8 cellular contexts compared by ENCODE assay signal in genomic region chr20:20051767-20052073, GRCh38. TPM values are rescaled to one million over a fixed set of nuclear protein-coding genes. Genes with fewer than 3 reads are reported as not detected.
DNase-seq lines count a peak whose midpoint lies in the region; ATAC-seq and TF ChIP-seq lines count a peak whose summit lies in the region.

No MANE protein-coding gene starts in this region.

- H3K4me1 ChIP-seq in BE2C, result no peaks in the 10 kb centered on the region
- H3K4me1 ChIP-seq in left lung, result peaks cover 8 to 20% of the 10 kb centered on the region in 2 donors
- peaks cover 3 to 17% (median 8%) of the 10 kb centered on the region in 4 donors for H3K4me1 ChIP-seq in transverse colon

- H3K27ac ChIP-seq in left lung, result peak overlapping the region; percentile 85 to 94
- H3K27ac ChIP-seq in transverse colon, result peak overlapping the region; percentile 85 to 94 (median 92)

- 0 to 2% methylated on average over 5 to 13 of the region's 13 CpGs for WGBS in transverse colon (ENCODE audit: low coverage in 1 of 2), 2 donors

- H3K9me3 Mint-ChIP-seq in HFFc6, result no peaks in the 10 kb centered on the region
- H3K9me3 Mint-ChIP-seq in activated naive CD8-positive, alpha-beta T cell treated with anti-CD3 and anti-CD28 coated beads, Interleukin-2, amount 10 ng/mL, durations not matched to agents 7 days and 5 days, result no peaks in the 10 kb centered on the region

- POLR2A ChIA-PET in activated naive CD8-positive, alpha-beta T cell treated with anti-CD3 and anti-CD28 coated beads, Interleukin-2, amount 10 ng/mL, durations not matched to agents 7 days and 5 days (lab: Charles Lee), result interaction anchor here (0.9 to 2.4 kb wide), 5 partner anchors 26 to 1914 kb away, joined by 3 to 37 read pairs (median 4); partner anchors contain the start of genes KAT14, NAA20, PET117 and ZNF133

- intact Hi-C loops in left lung (cut with DNase I) (no loop called here), transverse colon (cut with DNase I; ENCODE audit: low total_unique reads) (no loop called here)

- no peaks in the 10 kb centered on the region for H3K27me3 ChIP-seq in BE2C
- H3K27me3 ChIP-seq in left lung, result no peaks in the 10 kb centered on the region
- peaks cover 21% of the 10 kb centered on the region for H3K27me3 ChIP-seq in transverse colon

- H3K4me3 ChIP-seq in BE2C (ENCODE audit: low read depth, low read length) (peak overlapping the region; percentile 97), left lung (peak overlapping the region; percentile 94 to 98), transverse colon (peak overlapping the region; percentile 78 to 93 (median 85))

- H3K36me3 ChIP-seq in BE2C, result peaks cover 25% of the 10 kb centered on the region
- peaks cover 0 to 38% of the 10 kb centered on the region in 2 donors for H3K36me3 ChIP-seq in left lung
- H3K36me3 ChIP-seq in transverse colon, result peaks cover 0 to 36% (median 17%) of the 10 kb centered on the region in 4 donors

- peak; percentile 29 for ATAC-seq in activated naive CD8-positive, alpha-beta T cell treated with anti-CD3 and anti-CD28 coated beads, Interleukin-2, amount 10 ng/mL, durations not matched to agents 7 days and 5 days (ENCODE audit: low read depth)
- ATAC-seq in left lung (peak; percentile 29), HG03521 (IDR thresholded peaks at IDR 0.05; ENCODE audit: unreplicated experiment) (no peak), GM18907 (IDR thresholded peaks at IDR 0.05; ENCODE audit: unreplicated experiment) (no peak)

- DNase-seq in BE2C (no peak), HFFc6 (no peak), left lung (no peak), transverse colon (no peak), COLO829 (ENCODE audit: low spot score) (no peak)
- DNase-seq in activated naive CD8-positive, alpha-beta T cell treated with anti-CD3 and anti-CD28 coated beads, Interleukin-2, amount 10 ng/mL, durations not matched to agents 7 days and 5 days, result no peak

- in situ Hi-C loops in transverse colon (cut with MboI; ENCODE audit: low pct_ligation_motif_present in 1 of 4, low pct_unique_long_range_greater_than_20kb in 1 of 4, low sequenced_read_pairs in 3 of 4), result no loop called here

- H3K27ac Mint-ChIP-seq in HFFc6, result peak overlapping the region; percentile 96
- peak overlapping the region; percentile 96 for H3K27ac Mint-ChIP-seq in activated naive CD8-positive, alpha-beta T cell treated with anti-CD3 and anti-CD28 coated beads, Interleukin-2, amount 10 ng/mL, durations not matched to agents 7 days and 5 days

- TF ChIP-seq POLR2A in transverse colon (IDR thresholded peaks at IDR 0.05), result no peak

- TF ChIP-seq EP300 in transverse colon (IDR thresholded peaks at IDR 0.05; ENCODE audit: low read depth), result no peak

- TF ChIP-seq CTCF in BE2C (IDR thresholded peaks at IDR 0.05; ENCODE audit: low read depth, low read length) (no peak), HFFc6 (IDR thresholded peaks at IDR 0.05) (no peak), left lung (IDR thresholded peaks at IDR 0.05) (no peak), transverse colon (IDR thresholded peaks at IDR 0.05) (no peak)

- peaks cover 24% of the 10 kb centered on the region for H3K36me3 Mint-ChIP-seq in HFFc6 (ENCODE audit: low read depth)
- H3K36me3 Mint-ChIP-seq in activated naive CD8-positive, alpha-beta T cell treated with anti-CD3 and anti-CD28 coated beads, Interleukin-2, amount 10 ng/mL, durations not matched to agents 7 days and 5 days, result peaks cover 16% of the 10 kb centered on the region

- no peaks in the 10 kb centered on the region for H3K9me3 ChIP-seq in BE2C
- H3K9me3 ChIP-seq in left lung, result no peaks in the 10 kb centered on the region
- no peaks in the 10 kb centered on the region for H3K9me3 ChIP-seq in transverse colon

- peaks cover 3% of the 10 kb centered on the region for H3K27me3 Mint-ChIP-seq in HFFc6 (ENCODE audit: insufficient read depth)
- H3K27me3 Mint-ChIP-seq in activated naive CD8-positive, alpha-beta T cell treated with anti-CD3 and anti-CD28 coated beads, Interleukin-2, amount 10 ng/mL, durations not matched to agents 7 days and 5 days, result no peaks in the 10 kb centered on the region

- H3K4me1 Mint-ChIP-seq in HFFc6 (ENCODE audit: low read depth), result peaks cover 11% of the 10 kb centered on the region; the same call in 1 of the 2 replicates
- H3K4me1 Mint-ChIP-seq in activated naive CD8-positive, alpha-beta T cell treated with anti-CD3 and anti-CD28 coated beads, Interleukin-2, amount 10 ng/mL, durations not matched to agents 7 days and 5 days, result peaks cover 11% of the 10 kb centered on the region

- peak overlapping the region; percentile 100 for H3K4me3 Mint-ChIP-seq in HFFc6
- peak overlapping the region; percentile 97 for H3K4me3 Mint-ChIP-seq in activated naive CD8-positive, alpha-beta T cell treated with anti-CD3 and anti-CD28 coated beads, Interleukin-2, amount 10 ng/mL, durations not matched to agents 7 days and 5 days

RNA-seq across cellular contexts. Expression of gene CRNKL1, which starts 0.5 kb away (rescaled TPM):
- polyA plus RNA-seq in BE2C (2012; ENCODE audit: insufficient read depth, insufficient read length, low read depth), result 19.6 TPM
- 10 to 100 TPM; 17.5 to 24.0 (median 19.3) TPM for total RNA-seq in HFFc6 (2021; fragmentation: NEBNext Ultra II Directional; extraction: Animal tissue kit (Norgen Biotek cat#: 25700))
- total RNA-seq in activated naive CD8-positive, alpha-beta T cell treated with anti-CD3 and anti-CD28 coated beads, Interleukin-2, amount 10 ng/mL, durations not matched to agents 7 days and 5 days, result 10 to 100 TPM; 23.2 to 25.1 TPM
- total RNA-seq in left lung (10 to 100 TPM; 17.9 to 20.1 TPM), transverse colon (10 to 100 TPM; 12.3 to 22.1 (median 15.6) TPM)

RNA-seq across cellular contexts. Expression of gene CFAP61, which starts 0.6 kb away (rescaled TPM):
- polyA plus RNA-seq in BE2C (2012; ENCODE audit: insufficient read depth, insufficient read length, low read depth), result 4.2 TPM
- under 1 TPM in 1 of 6 experiments, not detected in 5; 0.26 TPM for total RNA-seq in HFFc6 (2021; fragmentation: NEBNext Ultra II Directional; extraction: Animal tissue kit (Norgen Biotek cat#: 25700))
- not detected for total RNA-seq in activated naive CD8-positive, alpha-beta T cell treated with anti-CD3 and anti-CD28 coated beads, Interleukin-2, amount 10 ng/mL, durations not matched to agents 7 days and 5 days
- total RNA-seq in left lung (1 to 10 TPM in 1 of 2 donors, not detected in 1; 4.0 TPM), transverse colon (under 1 TPM in 1 of 4 donors, not detected in 3; 0.27 TPM)

RNA-seq across cellular contexts. Expression of gene NAA20, which starts 34.6 kb away (rescaled TPM):
- polyA plus RNA-seq in BE2C (2012; ENCODE audit: insufficient read depth, insufficient read length, low read depth), result 99.1 TPM
- 100 to 1,000 TPM in 1 of 6 experiments, 10 to 100 TPM in 5; 87.3 to 108 (median 93.2) TPM for total RNA-seq in HFFc6 (2021; fragmentation: NEBNext Ultra II Directional; extraction: Animal tissue kit (Norgen Biotek cat#: 25700))
- 10 to 100 TPM; 40.1 to 42.7 TPM for total RNA-seq in activated naive CD8-positive, alpha-beta T cell treated with anti-CD3 and anti-CD28 coated beads, Interleukin-2, amount 10 ng/mL, durations not matched to agents 7 days and 5 days
- 10 to 100 TPM; 48.7 to 60.1 TPM for total RNA-seq in left lung
- total RNA-seq in transverse colon, result 10 to 100 TPM; 26.5 to 58.0 (median 32.7) TPM

Comparison
In these comparisons a context has a peak if more than half of its experiments do, and no peak if none do; other contexts are left out.
1. ATAC-seq: peak in activated naive CD8-positive, alpha-beta T cell treated with anti-CD3 and anti-CD28 coated beads, Interleukin-2, amount 10 ng/mL, durations not matched to agents 7 days and 5 days (single experiment) and left lung (single experiment); none in HG03521 (single experiment) and GM18907 (single experiment).
2. Peak in every context shown above with its lines, with median percentiles within 50 percentile points of each other: H3K4me3 ChIP-seq.